ENCODE assay signal across 21 cellular contexts in the genomic region with DNA sequence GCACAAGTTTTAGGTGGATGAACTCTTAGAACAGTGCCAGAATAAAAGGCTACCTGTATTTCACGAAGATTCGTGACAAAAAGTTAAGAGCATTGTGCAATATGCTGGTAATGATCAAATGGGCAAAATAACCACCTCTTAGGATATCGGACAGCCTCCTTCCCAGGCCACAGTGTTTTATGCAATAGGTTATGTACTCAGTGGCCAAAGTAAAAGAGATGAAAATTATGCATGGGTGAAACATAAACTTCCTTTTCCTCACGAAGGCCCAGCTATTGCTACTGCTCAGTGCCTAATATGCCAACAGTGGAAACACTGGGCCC.
A peak's percentile ranks its signal among the peaks of the same experiment; 100 is the strongest.
DNase-seq lines count a peak whose midpoint lies in the region; ATAC-seq, FAIRE-seq and TF ChIP-seq lines count a peak whose summit lies in the region.
"Had no signal": no experiment of that assay in that cellular context is flagged by ENCODE, and none has a peak within 500 bp of the region (broad histone marks: within the 10 kb centered on the region; RNA-seq: fewer than 3 reads in every experiment).

No MANE protein-coding gene starts in this region.

- H2BK5ac ChIP-seq in IMR-90 (ENCODE audit: low read depth, low read length, poor library complexity, severe bottlenecking) = no peak overlapping the region

- no peak overlapping the region for H2BK15ac ChIP-seq in IMR-90 (ENCODE audit: low read depth, low read length)

- H4K91ac ChIP-seq in IMR-90 (ENCODE audit: insufficient read depth, low read depth, low read length) = no peak overlapping the region

- H2BK20ac ChIP-seq in IMR-90 (ENCODE audit: low read depth, low read length) = no peak overlapping the region

- H3K56ac ChIP-seq in IMR-90 (ENCODE audit: extremely low read depth, insufficient read depth, low read length) = no peak overlapping the region

- no peak for TF ChIP-seq RAD21 in IMR-90 (IDR thresholded peaks at IDR 0.05; ENCODE audit: low read length)

- H3K79me2 ChIP-seq in keratinocyte (ENCODE audit: control insufficient read depth, insufficient read depth, low read length) = no peaks in the 10 kb centered on the region

- H3K4me1 Mint-ChIP-seq in activated T-helper 17 cell treated with anti-CD3 and anti-CD28 coated beads, Interleukin-2, amount 50 U/mL, for 72 hours = no peaks in the 10 kb centered on the region
- H3K4me1 Mint-ChIP-seq: H9 had no signal

- DNase-seq in IMR-90 (no peak), RWPE2 (ENCODE audit: low spot score) (no peak), keratinocyte (ENCODE audit: low read depth, low spot score) (no peak), amygdala (lab: John Stamatoyannopoulos, UW) (no peak)
- no peak for DNase-seq in activated naive CD4-positive, alpha-beta T cell (lab: John Stamatoyannopoulos, UW)
- DNase-seq: CD4-positive, CD25-positive, alpha-beta regulatory T cell; COR-L47; DMS 273 treated with DMSO at 0.1 percent for 48 hours; DMS79 treated with DMSO at 0.1 percent for 48 hours; H9; NCI-H1694; NCI-H2081; NCI-H2171 treated with DMSO at 0.1 percent for 48 hours; NCI-H526; RPMI8226; SHP77 treated with DMSO at 0.1 percent for 48 hours had no signal

- in situ Hi-C loops in IMR-90 (cut with MboI; ENCODE audit: low sequenced_read_pairs) = no loop called here

- no peak overlapping the region for H3K4ac ChIP-seq in IMR-90 (ENCODE audit: low read depth, low read length)

- intact Hi-C loops in IMR-90 (cut with micrococcal nuclease) = no loop called here

- H3K36me3 Mint-ChIP-seq in activated T-helper 17 cell treated with anti-CD3 and anti-CD28 coated beads, Interleukin-2, amount 50 U/mL, for 72 hours (ENCODE audit: low read depth) = peaks cover 55% of the 10 kb centered on the region

- H3K27me3 Mint-ChIP-seq in activated T-helper 17 cell treated with anti-CD3 and anti-CD28 coated beads, Interleukin-2, amount 50 U/mL, for 72 hours = no peaks in the 10 kb centered on the region
- H3K27me3 Mint-ChIP-seq: CD4-positive, CD25-positive, alpha-beta regulatory T cell had no signal

- H4K20me1 ChIP-seq in IMR-90 (ENCODE audit: insufficient read depth, low read length) = no peaks in the 10 kb centered on the region
- H4K20me1 ChIP-seq in keratinocyte (ENCODE audit: control insufficient read depth, extremely low read depth, insufficient read depth, low read length) = no peaks in the 10 kb centered on the region

- dilution Hi-C loops in IMR-90 (cut with HindIII; ENCODE audit: low sequenced_read_pairs, unreplicated experiment) = no loop called here
- dilution Hi-C loops in keratinocyte (cut with MboI; ENCODE audit: extremely low pct_ligation_motif_present, low sequenced_read_pairs) = no loop called here

- no peak overlapping the region for H4K5ac ChIP-seq in IMR-90 (ENCODE audit: low read depth, low read length)

- H3K4me1 ChIP-seq in IMR-90 (ENCODE audit: control insufficient read depth, insufficient read depth, low read length) (peaks cover 5% of the 10 kb centered on the region; the same call in 1 of the 2 replicates), RWPE2 (ENCODE audit: insufficient read depth, poor library complexity, severe bottlenecking) (peaks cover 34% of the 10 kb centered on the region), keratinocyte (ENCODE audit: control insufficient read depth, extremely low read depth, insufficient read depth, low read length) (peaks cover 20% of the 10 kb centered on the region)

- TF ChIP-seq CTCF in IMR-90 (conservative IDR thresholded peaks at IDR 0.05; ENCODE audit: low read depth, low read length) (no peak), RWPE2 (IDR thresholded peaks at IDR 0.05; ENCODE audit: poor library complexity, severe bottlenecking) (no peak), keratinocyte (optimal IDR thresholded peaks at IDR 0.05 in 1 of 3, IDR thresholded peaks at IDR 0.05 in 1 of 3, conservative IDR thresholded peaks at IDR 0.05 in 1 of 3; ENCODE audit: extremely low read depth in 1 of 3, insufficient read depth in 2 of 3, low read length in 3 of 3) (no peak)

- no peak overlapping the region; the same call in 1 of the 2 replicates for H3K4me2 ChIP-seq in IMR-90 (ENCODE audit: low read depth, low read length)
- no peak overlapping the region for H3K4me2 ChIP-seq in keratinocyte (ENCODE audit: control insufficient read depth, extremely low read depth, insufficient read depth, low read depth, low read length)

- peaks cover 3% of the 10 kb centered on the region; the same call in 1 of the 2 replicates for H3K9me1 ChIP-seq in IMR-90 (ENCODE audit: insufficient read depth, low read length)
- H3K9me1 ChIP-seq in keratinocyte (ENCODE audit: control insufficient read depth, extremely low read depth, insufficient read depth, low read length) = no peaks in the 10 kb centered on the region

- H2AK9ac ChIP-seq in IMR-90 (replicated peaks; ENCODE audit: low read depth, low read length, poor library complexity) = no peak overlapping the region

- H3K9ac ChIP-seq in IMR-90 (ENCODE audit: low read depth, low read length) (no peak overlapping the region), keratinocyte (ENCODE audit: control insufficient read depth, extremely low read depth, insufficient read depth, low read length) (no peak overlapping the region)
- H3K9ac ChIP-seq: GM23248 had no signal

- WGBS in IMR-90 (ENCODE audit: extremely low coverage in 2 of 2, insufficient read length in 1 of 2), 2 experiments = no CpG with 5 or more reads among the region's 4 CpGs

- H3K27me3 ChIP-seq in IMR-90 (ENCODE audit: control insufficient read depth, insufficient read depth, low read length) (no peaks in the 10 kb centered on the region), RWPE2 (ENCODE audit: insufficient read depth, poor library complexity, severe bottlenecking) (no peaks in the 10 kb centered on the region), keratinocyte (ENCODE audit: control insufficient read depth, extremely low read depth, insufficient read depth, low read length) (no peaks in the 10 kb centered on the region)

- H3K79me1 ChIP-seq in IMR-90 (ENCODE audit: low read depth in 1 of 2, low read length in 2 of 2) = peaks cover 4 to 17% of the 10 kb centered on the region in 2 experiments; a peak in 3 of 4 replicates

- no peak overlapping the region; a peak in 1 of 4 replicates for H4K8ac ChIP-seq in IMR-90 (ENCODE audit: low read depth in 2 of 2, low read length in 2 of 2)

- BruUV-seq in IMR-90 (replicated peaks; lab: Mats Ljungman, UMichigan) = no TSS peak

- H2BK120ac ChIP-seq in IMR-90 (ENCODE audit: low read depth, low read length) = no peak overlapping the region

- H3K4me3 Mint-ChIP-seq in activated T-helper 17 cell treated with anti-CD3 and anti-CD28 coated beads, Interleukin-2, amount 50 U/mL, for 72 hours = no peak overlapping the region
- H3K4me3 Mint-ChIP-seq: CD4-positive, CD25-positive, alpha-beta regulatory T cell; H9 had no signal

- H3K9me3 ChIP-seq in IMR-90 (ENCODE audit: control insufficient read depth, insufficient read depth, low read length) = no peaks in the 10 kb centered on the region
- peaks cover 3% of the 10 kb centered on the region for H3K9me3 ChIP-seq in RWPE2 (ENCODE audit: severe bottlenecking)
- H3K9me3 ChIP-seq in keratinocyte (ENCODE audit: control insufficient read depth, low read depth, low read length) = peaks cover 2% of the 10 kb centered on the region

- no peak overlapping the region for H3K27ac Mint-ChIP-seq in activated T-helper 17 cell treated with anti-CD3 and anti-CD28 coated beads, Interleukin-2, amount 50 U/mL, for 72 hours
- H3K27ac Mint-ChIP-seq: CD4-positive, CD25-positive, alpha-beta regulatory T cell had no signal

- peak overlapping the region; percentile 45; the same call in 1 of the 2 replicates for H3K14ac ChIP-seq in IMR-90 (replicated peaks; ENCODE audit: low read depth, low read length)

- peak; percentile 58 for FAIRE-seq in keratinocyte (lab: Jason Lieb, UNC)

- H3K4me3 ChIP-seq in IMR-90 (ENCODE audit: insufficient read depth, low read depth, low read length) = no peak overlapping the region
- no peak overlapping the region for H3K4me3 ChIP-seq in RWPE2 (ENCODE audit: severe bottlenecking)
- H3K4me3 ChIP-seq in keratinocyte (ENCODE audit: control insufficient read depth in 2 of 3, extremely low read depth in 1 of 3, insufficient read depth in 2 of 3, low read depth in 1 of 3, low read length in 3 of 3) = no peak overlapping the region
- H3K4me3 ChIP-seq: GM23248, PC-9, SK-N-MC had no signal

- H3K9me3 Mint-ChIP-seq in activated T-helper 17 cell treated with anti-CD3 and anti-CD28 coated beads, Interleukin-2, amount 50 U/mL, for 72 hours = peaks cover 3% of the 10 kb centered on the region

- CTCF ChIA-PET in IMR-90 (lab: Yijun Ruan, JAX) = no interaction called here

- H2AFZ ChIP-seq in IMR-90 (replicated peaks; ENCODE audit: low read length, poor library complexity) (no peak overlapping the region), keratinocyte (ENCODE audit: control insufficient read depth, low read length) (no peak overlapping the region)
- H2AFZ ChIP-seq: GM23248, PC-9 had no signal

- H3K27ac ChIP-seq in IMR-90 (ENCODE audit: insufficient read depth, low read length) (no peak overlapping the region), RWPE2 (ENCODE audit: poor library complexity, severe bottlenecking) (no peak overlapping the region), keratinocyte (ENCODE audit: control insufficient read depth, insufficient read depth, low read length) (no peak overlapping the region)
- H3K27ac ChIP-seq: GM23248, SK-N-MC had no signal

- H2AK5ac ChIP-seq in IMR-90 (ENCODE audit: low read depth, low read length) = no peak overlapping the region

- ATAC-seq in GM19463 (IDR thresholded peaks at IDR 0.05; ENCODE audit: unreplicated experiment) (peak; percentile 2), IMR-90 (ENCODE audit: low read depth) (no peak), RWPE2 (ENCODE audit: low read depth) (peak; percentile 36; the same call in 2 of the 3 replicates)
- ATAC-seq in activated T-helper 17 cell treated with anti-CD3 and anti-CD28 coated beads, Interleukin-2, amount 50 U/mL, for 72 hours (replicated peaks) = no peak

- POLR2A ChIA-PET in IMR-90 (lab: Charles Lee; ENCODE audit: unreplicated experiment) = no interaction called here

- no peak for TF ChIP-seq POLR2A in IMR-90 (IDR thresholded peaks at IDR 0.05; ENCODE audit: low read depth, low read length)

- H3K18ac ChIP-seq in IMR-90 (ENCODE audit: low read depth, low read length) = no peak overlapping the region

- H3K36me3 ChIP-seq in IMR-90 (ENCODE audit: control insufficient read depth, insufficient read depth, low read length) (peaks cover 8% of the 10 kb centered on the region), RWPE2 (ENCODE audit: low read depth) (peaks cover 39% of the 10 kb centered on the region), keratinocyte (ENCODE audit: control insufficient read depth in 2 of 2, extremely low read depth in 1 of 2, insufficient read depth in 2 of 2, low read length in 2 of 2) (no peaks in the 10 kb centered on the region)

- H3K23ac ChIP-seq in IMR-90 (ENCODE audit: low read depth, low read length) = no peak overlapping the region

TF ChIP-seq in IMR-90, 13 proteins besides CTCF, POLR2A, EP300 and RAD21:
- peak; percentile 63; the same call in 1 of the 2 replicates for TF ChIP-seq CEBPB (IDR thresholded peaks at IDR 0.05; ENCODE audit: low read depth, low read length)
- no peak for TF ChIP-seq MAZ (IDR thresholded peaks at IDR 0.05; ENCODE audit: borderline replicate concordance, low read depth, low read length)
TF ChIP-seq in IMR-90: peak in this region for 1.

Comparison
In these comparisons a context has a peak if more than half of its experiments do, and no peak if none do; other contexts are left out.
1. ATAC-seq: peak in GM19463 (single experiment) and RWPE2 (single experiment); none in IMR-90 (single experiment) and activated T-helper 17 cell treated with anti-CD3 and anti-CD28 coated beads, Interleukin-2, amount 50 U/mL, for 72 hours (single experiment).